ENCODE assay signal across 24 cellular contexts in genomic region chr2:181540421-181540820, GRCh38.
"Had no signal": no experiment of that assay in that cellular context is flagged by ENCODE, and none has a peak within 500 bp of the region (broad histone marks: within the 10 kb centered on the region; RNA-seq: fewer than 3 reads in every experiment).

No MANE protein-coding gene starts in this region.

- H3K4me1 ChIP-seq: ascending aorta, Peyer's patch, SJCRH30 had no signal

- H3K36me3 ChIP-seq: ascending aorta, Peyer's patch had no signal

- H3K27me3 ChIP-seq: ascending aorta, MG63, Peyer's patch, SJCRH30 had no signal

- DNase-seq: activated CD4-positive, alpha-beta T cell treated with anti-CD3 and anti-CD28 coated beads for 4 hours; activated CD8-positive, alpha-beta memory T cell treated with anti-CD3 and anti-CD28 coated beads, Interleukin-2, amount 50 U/mL, for 4 hours; activated CD8-positive, alpha-beta T cell treated with anti-CD3 and anti-CD28 coated beads for 36 hours; activated naive CD8-positive, alpha-beta T cell treated with anti-CD3 and anti-CD28 coated beads, Interleukin-2, amount 50 U/mL, for 24 hours; activated T-cell treated with anti-CD3 and anti-CD28 coated beads, Interleukin-2, amount 50 U/mL, for 72 hours; amniotic stem cell; MG63; MV-4-11; NCI-H1092 treated with DMSO at 0.1 percent for 48 hours; NCI-H1417 treated with DMSO at 0.1 percent for 48 hours; NCI-H1694; NCI-H2029; NCI-H2107; NCI-H2171 treated with DMSO at 0.1 percent for 48 hours; NCI-H510A treated with DMSO at 0.1 percent for 48 hours; NCI-H69; Peyer's patch; Right ventricle myocardium superior; SJCRH30; SK-N-SH had no signal

- ATAC-seq: activated CD4-positive, CD25-positive, alpha-beta regulatory T cell treated with anti-CD3 and anti-CD28 coated beads, Interleukin-2, amount 50 U/mL, for 24 hours; activated CD8-positive, alpha-beta T cell treated with anti-CD3 and anti-CD28 coated beads for 36 hours; activated naive CD4-positive, alpha-beta T cell treated with anti-CD3 and anti-CD28 coated beads, Interleukin-2, amount 50 U/mL, for 72 hours; activated naive CD8-positive, alpha-beta T cell treated with anti-CD3 and anti-CD28 coated beads, Interleukin-2, amount 50 U/mL, for 24 hours; activated T-cell treated with anti-CD3 and anti-CD28 coated beads, Interleukin-2, amount 50 U/mL, for 72 hours had no signal

- H3K9me3 ChIP-seq: ascending aorta, MG63, Peyer's patch, SJCRH30, SK-N-SH had no signal

- H3K27ac ChIP-seq: ascending aorta, Peyer's patch, RWPE1, SJCRH30 had no signal

- H3K4me3 ChIP-seq: ascending aorta, MG63, Peyer's patch, SJCRH30 had no signal
